Comparison of ENCODE assay signal across 18 cellular contexts in genomic region chr4:60033826-60034225, GRCh38.
DNase-seq lines count a peak whose midpoint lies in the region; TF ChIP-seq lines count a peak whose summit lies in the region.
"Had no signal": no experiment of that assay in that cellular context is flagged by ENCODE, and none has a peak within 500 bp of the region (broad histone marks: within the 10 kb centered on the region; RNA-seq: fewer than 3 reads in every experiment).

No MANE protein-coding gene starts in this region.

- 68% methylated on average over 6 of the region's 6 CpGs for WGBS in hepatocyte (ENCODE audit: low lambda C conversion rate, missing lambda C conversion rate)
- WGBS in smooth muscle cell (ENCODE audit: low lambda C conversion rate) = 79% methylated on average over 6 of the region's 6 CpGs

- peak overlapping the region; percentile 50 for H3K4me3 ChIP-seq in SJCRH30
- no peak overlapping the region for H3K4me3 ChIP-seq in hepatocyte
- H3K4me3 ChIP-seq in smooth muscle cell = no peak overlapping the region
- H3K4me3 ChIP-seq in foreskin fibroblast (ENCODE audit: low read depth in 1 of 2, low read length in 2 of 2) = no peak overlapping the region
- H3K4me3 ChIP-seq: BLaER1, GM12878 had no signal

- H3K4me2 ChIP-seq in hepatocyte = no peak overlapping the region
- H3K4me2 ChIP-seq in smooth muscle cell = no peak overlapping the region
- H3K4me2 ChIP-seq: BLaER1 had no signal

- H3K79me2 ChIP-seq in hepatocyte = no peaks in the 10 kb centered on the region
- no peaks in the 10 kb centered on the region for H3K79me2 ChIP-seq in smooth muscle cell (ENCODE audit: low read depth)

- no peaks in the 10 kb centered on the region for H3F3A ChIP-seq in smooth muscle cell (ENCODE audit: low read depth)

- H2AFZ ChIP-seq in hepatocyte (peak overlapping the region; percentile 51), smooth muscle cell (ENCODE audit: low read depth) (peak overlapping the region; percentile 87)

- H3K4me1 ChIP-seq in SJCRH30 (no peaks in the 10 kb centered on the region), hepatocyte (ENCODE audit: insufficient read depth) (no peaks in the 10 kb centered on the region), smooth muscle cell (ENCODE audit: low read depth) (no peaks in the 10 kb centered on the region)
- H3K4me1 ChIP-seq: BLaER1, Caco-2 had no signal

- no peaks in the 10 kb centered on the region for H3K9me3 ChIP-seq in SJCRH30 (replicated peaks)
- no peaks in the 10 kb centered on the region for H3K9me3 ChIP-seq in hepatocyte (ENCODE audit: low read depth)
- no peaks in the 10 kb centered on the region for H3K9me3 ChIP-seq in smooth muscle cell (replicated peaks; ENCODE audit: low read depth)
- H3K9me3 ChIP-seq: BLaER1, Caco-2 had no signal

- peaks cover 6% of the 10 kb centered on the region for H3K9me2 ChIP-seq in hepatocyte (replicated peaks; ENCODE audit: insufficient read depth)

- H3K9ac ChIP-seq in smooth muscle cell (ENCODE audit: low read depth) = no peak overlapping the region
- H3K9ac ChIP-seq: BLaER1 had no signal

- H4K20me1 ChIP-seq in hepatocyte (ENCODE audit: insufficient read depth, poor library complexity, severe bottlenecking) (no peaks in the 10 kb centered on the region), smooth muscle cell (ENCODE audit: low read depth) (no peaks in the 10 kb centered on the region)
- H4K20me1 ChIP-seq: BLaER1 had no signal

- H3K36me3 ChIP-seq in SJCRH30 (no peaks in the 10 kb centered on the region), hepatocyte (replicated peaks; ENCODE audit: insufficient read depth, low read depth) (no peaks in the 10 kb centered on the region), smooth muscle cell (ENCODE audit: low read depth) (no peaks in the 10 kb centered on the region)
- H3K36me3 ChIP-seq: BLaER1 had no signal

- DNase-seq in NCI-H524 (lab: John Stamatoyannopoulos, UW) (peak; percentile 7 to 29), NCI-H524 treated with DMSO at 0.1 percent for 48 hours (lab: John Stamatoyannopoulos, UW) (no peak), SJCRH30 (no peak), hepatocyte (ENCODE audit: low spot score) (no peak), smooth muscle cell (lab: John Stamatoyannopoulos, UW; ENCODE audit: unreplicated experiment) (no peak), foreskin fibroblast (no peak), hepatic stellate cell (ENCODE audit: low spot score) (no peak)
- no peak for DNase-seq in stimulated activated CD8-positive, alpha-beta memory T cell treated with anti-CD3 and anti-CD28 coated beads, Interleukin-4, amount 100 ng/mL, for 48 hours
- DNase-seq: 8988T; AML-193; Caco-2; CD8-positive, alpha-beta memory T cell; GOT3; HCEC 1CT; HFFc6 had no signal

- peak overlapping the region; percentile 85 for H3K27ac ChIP-seq in SJCRH30
- no peak overlapping the region for H3K27ac ChIP-seq in hepatocyte
- H3K27ac ChIP-seq in smooth muscle cell (ENCODE audit: low read depth) = no peak overlapping the region
- H3K27ac ChIP-seq: BLaER1, HL-60 had no signal

- TF ChIP-seq CTCF in hepatocyte (IDR thresholded peaks at IDR 0.05; ENCODE audit: poor library complexity) (no peak), smooth muscle cell (IDR thresholded peaks at IDR 0.05; ENCODE audit: borderline replicate concordance, insufficient read depth, poor library complexity, severe bottlenecking) (no peak), foreskin fibroblast (IDR thresholded peaks at IDR 0.05; ENCODE audit: low read depth, low read length) (no peak)

- H3K27me3 ChIP-seq in SJCRH30 (no peaks in the 10 kb centered on the region), hepatocyte (no peaks in the 10 kb centered on the region), smooth muscle cell (ENCODE audit: low read depth) (no peaks in the 10 kb centered on the region)
- H3K27me3 ChIP-seq: BLaER1 had no signal

Comparison
In these comparisons a context has a peak if more than half of its experiments do, and no peak if none do; other contexts are left out.
1. DNase-seq: peak in NCI-H524 (2 of 2); none in NCI-H524 treated with DMSO at 0.1 percent for 48 hours (single experiment), SJCRH30 (0 of 2), hepatocyte (single experiment), smooth muscle cell (single experiment), foreskin fibroblast (0 of 2), stimulated activated CD8-positive, alpha-beta memory T cell treated with anti-CD3 and anti-CD28 coated beads, Interleukin-4, amount 100 ng/mL, for 48 hours (single experiment) and hepatic stellate cell (single experiment).